18 cellular contexts compared by ENCODE assay signal in genomic region chr5:44663991-44664710, GRCh38.
DNase-seq lines count a peak whose midpoint lies in the region; ATAC-seq and TF ChIP-seq lines count a peak whose summit lies in the region.
"Had no signal": no experiment of that assay in that cellular context is flagged by ENCODE, and none has a peak within 500 bp of the region (broad histone marks: within the 10 kb centered on the region; RNA-seq: fewer than 3 reads in every experiment).

No MANE protein-coding gene starts in this region.

- H3K4me1 ChIP-seq in RWPE2 (ENCODE audit: insufficient read depth, poor library complexity, severe bottlenecking) (peaks cover 12% of the 10 kb centered on the region), osteoblast (ENCODE audit: insufficient read depth, low read length) (no peaks in the 10 kb centered on the region)
- H3K4me1 ChIP-seq: BLaER1, Peyer's patch had no signal

- no peaks in the 10 kb centered on the region for H3K4me1 Mint-ChIP-seq in stimulated activated naive CD8-positive, alpha-beta T cell treated with anti-CD3 and anti-CD28 coated beads, Interleukin-15, amount 100 ng/mL, for 72 hours
- H3K4me1 Mint-ChIP-seq: CD8-positive, alpha-beta memory T cell had no signal

- H3K27me3 ChIP-seq in RWPE2 (ENCODE audit: insufficient read depth, poor library complexity, severe bottlenecking) (no peaks in the 10 kb centered on the region), osteoblast (ENCODE audit: insufficient read depth, low read length) (no peaks in the 10 kb centered on the region)
- H3K27me3 ChIP-seq: BLaER1, Peyer's patch had no signal

- no peaks in the 10 kb centered on the region; the same call in 1 of the 2 replicates for H3K36me3 ChIP-seq in RWPE2 (ENCODE audit: low read depth)
- no peaks in the 10 kb centered on the region for H3K36me3 ChIP-seq in osteoblast (ENCODE audit: insufficient read depth, low read length)
- H3K36me3 ChIP-seq: BLaER1, Peyer's patch had no signal

- H3K4me3 Mint-ChIP-seq in stimulated activated naive CD8-positive, alpha-beta T cell treated with anti-CD3 and anti-CD28 coated beads, Interleukin-15, amount 100 ng/mL, for 72 hours: no peak overlapping the region
- H3K4me3 Mint-ChIP-seq: CD8-positive, alpha-beta memory T cell had no signal

- H3K27ac ChIP-seq in RWPE2 (ENCODE audit: poor library complexity, severe bottlenecking) (no peak overlapping the region), osteoblast (ENCODE audit: low read depth, low read length) (no peak overlapping the region)
- H3K27ac ChIP-seq: BLaER1, Peyer's patch had no signal

- TF ChIP-seq CTCF in RWPE2 (IDR thresholded peaks at IDR 0.05; ENCODE audit: poor library complexity, severe bottlenecking) (no peak), osteoblast (IDR thresholded peaks at IDR 0.05; ENCODE audit: extremely low read depth, low read depth, low read length) (no peak)

- no peaks in the 10 kb centered on the region for H3K79me2 ChIP-seq in osteoblast (ENCODE audit: insufficient read depth, low read length)

- no peak overlapping the region for H2AFZ ChIP-seq in osteoblast (ENCODE audit: low read length)

- H3K4me2 ChIP-seq in osteoblast (ENCODE audit: insufficient read depth, low read length): no peak overlapping the region
- H3K4me2 ChIP-seq: BLaER1 had no signal

- H4K20me1 ChIP-seq in osteoblast (ENCODE audit: insufficient read depth, low read length): no peaks in the 10 kb centered on the region
- H4K20me1 ChIP-seq: BLaER1 had no signal

- DNase-seq in stimulated activated naive CD8-positive, alpha-beta T cell treated with anti-CD3 and anti-CD28 coated beads, Interleukin-15, Interleukin-2, amounts not matched to agents 100 U/mL and 50 U/mL, for 24 hours: no peak
- no peak for DNase-seq in stimulated activated naive CD8-positive, alpha-beta T cell treated with anti-CD3 and anti-CD28 coated beads, Interleukin-15, amount 100 ng/mL, for 72 hours
- DNase-seq in RWPE2 (ENCODE audit: low spot score) (peak; percentile 49), osteoblast (ENCODE audit: insufficient read length, low spot score, missing footprints) (peak; percentile 15), putamen (ENCODE audit: low spot score) (no peak)
- DNase-seq in stimulated activated CD4-positive, alpha-beta T cell treated with anti-CD3 and anti-CD28 coated beads, Interleukin-4, amount 100 ng/mL, for 24 hours: no peak
- DNase-seq: GOT3, Karpas-422, NCI-H1417 treated with DMSO at 0.1 percent for 48 hours, NCI-H2081 treated with DMSO at 0.1 percent for 48 hours, NCI-H345, NCI-H774, Peyer's patch, SIG-M5, SW 1271 had no signal

- H3K9me3 Mint-ChIP-seq in stimulated activated naive CD8-positive, alpha-beta T cell treated with anti-CD3 and anti-CD28 coated beads, Interleukin-15, amount 100 ng/mL, for 72 hours: peaks cover 12 to 30% of the 10 kb centered on the region in 2 donors

- H3K4me3 ChIP-seq in RWPE2 (ENCODE audit: severe bottlenecking): no peak overlapping the region
- H3K4me3 ChIP-seq in osteoblast (ENCODE audit: insufficient read depth, low read length): no peak overlapping the region
- H3K4me3 ChIP-seq: BLaER1, Peyer's patch had no signal

- H3K27me3 Mint-ChIP-seq in stimulated activated naive CD8-positive, alpha-beta T cell treated with anti-CD3 and anti-CD28 coated beads, Interleukin-15, amount 100 ng/mL, for 72 hours: no peaks in the 10 kb centered on the region
- H3K27me3 Mint-ChIP-seq: CD8-positive, alpha-beta memory T cell had no signal

- H3K9me3 ChIP-seq in RWPE2 (ENCODE audit: severe bottlenecking) (no peaks in the 10 kb centered on the region), osteoblast (ENCODE audit: low read depth, low read length) (no peaks in the 10 kb centered on the region)
- H3K9me3 ChIP-seq: BLaER1 had no signal

- H3K27ac Mint-ChIP-seq in stimulated activated naive CD8-positive, alpha-beta T cell treated with anti-CD3 and anti-CD28 coated beads, Interleukin-15, amount 100 ng/mL, for 72 hours: no peak overlapping the region

- ATAC-seq in stimulated activated naive CD8-positive, alpha-beta T cell treated with anti-CD3 and anti-CD28 coated beads, Interleukin-15, Interleukin-2, amounts not matched to agents 100 U/mL and 50 U/mL, for 24 hours: peak; percentile 9
- ATAC-seq in stimulated activated naive CD8-positive, alpha-beta T cell treated with anti-CD3 and anti-CD28 coated beads, Interleukin-15, amount 100 ng/mL, for 72 hours: no peak
- ATAC-seq in RWPE2 (ENCODE audit: low read depth): no peak
- no peak for ATAC-seq in GM19328 (IDR thresholded peaks at IDR 0.05; ENCODE audit: unreplicated experiment)

Comparison
In these comparisons a context has a peak if more than half of its experiments do, and no peak if none do; other contexts are left out.
1. DNase-seq: peak in RWPE2 (single experiment) and osteoblast (single experiment); none in stimulated activated naive CD8-positive, alpha-beta T cell treated with anti-CD3 and anti-CD28 coated beads, Interleukin-15, Interleukin-2, amounts not matched to agents 100 U/mL and 50 U/mL, for 24 hours (single experiment), stimulated activated naive CD8-positive, alpha-beta T cell treated with anti-CD3 and anti-CD28 coated beads, Interleukin-15, amount 100 ng/mL, for 72 hours (0 of 2), putamen (single experiment) and stimulated activated CD4-positive, alpha-beta T cell treated with anti-CD3 and anti-CD28 coated beads, Interleukin-4, amount 100 ng/mL, for 24 hours (single experiment).